1 cellular context compared by ENCODE assay signal in the genomic region with DNA sequence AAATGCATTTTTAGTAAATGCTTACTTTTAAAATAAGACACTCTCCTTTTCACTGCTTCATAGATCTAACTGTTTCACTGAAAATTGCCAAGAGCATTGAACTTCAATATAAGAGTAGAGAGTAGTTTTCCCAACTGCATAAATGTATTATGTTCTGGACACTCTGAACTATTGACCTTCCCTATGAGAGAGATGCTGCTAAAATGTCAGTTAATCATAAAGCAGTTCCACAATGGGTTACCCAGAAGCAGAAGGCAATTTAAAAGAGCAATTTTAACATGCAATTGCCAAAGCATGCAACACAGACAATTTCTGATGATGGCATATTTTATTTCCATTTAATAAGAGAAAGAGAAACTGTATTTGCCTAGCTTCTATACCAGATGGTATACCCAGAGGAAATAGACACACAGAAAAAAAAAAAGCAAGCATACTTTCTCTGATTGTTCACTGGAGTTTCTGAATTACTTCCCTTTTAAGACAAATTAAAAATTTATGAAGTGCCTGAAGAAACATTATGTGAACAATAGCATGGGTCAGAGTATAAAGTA.
TF ChIP-seq lines count a peak whose summit lies in the region.

No MANE protein-coding gene starts in this region.

TF ChIP-seq in HepG2, 621 proteins besides CTCF, POLR2A, EP300 and RAD21 (continued from another document):
- TF ChIP-seq, protein P1, sequence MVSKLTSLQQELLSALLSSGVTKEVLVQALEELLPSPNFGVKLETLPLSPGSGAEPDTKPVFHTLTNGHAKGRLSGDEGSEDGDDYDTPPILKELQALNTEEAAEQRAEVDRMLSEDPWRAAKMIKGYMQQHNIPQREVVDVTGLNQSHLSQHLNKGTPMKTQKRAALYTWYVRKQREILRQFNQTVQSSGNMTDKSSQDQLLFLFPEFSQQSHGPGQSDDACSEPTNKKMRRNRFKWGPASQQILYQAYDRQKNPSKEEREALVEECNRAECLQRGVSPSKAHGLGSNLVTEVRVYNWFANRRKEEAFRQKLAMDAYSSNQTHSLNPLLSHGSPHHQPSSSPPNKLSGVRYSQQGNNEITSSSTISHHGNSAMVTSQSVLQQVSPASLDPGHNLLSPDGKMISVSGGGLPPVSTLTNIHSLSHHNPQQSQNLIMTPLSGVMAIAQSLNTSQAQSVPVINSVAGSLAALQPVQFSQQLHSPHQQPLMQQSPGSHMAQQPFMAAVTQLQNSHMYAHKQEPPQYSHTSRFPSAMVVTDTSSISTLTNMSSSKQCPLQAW (CRISPR knock-in tag; IDR thresholded peaks at IDR 0.05), result no peak
- TF ChIP-seq TEAD2 (CRISPR knock-in tag; IDR thresholded peaks at IDR 0.05) (no peak), ZNF713 (CRISPR knock-in tag; IDR thresholded peaks at IDR 0.05) (no peak), BCL6 (CRISPR knock-in tag; IDR thresholded peaks at IDR 0.05) (no peak), ZSCAN22 (CRISPR knock-in tag; IDR thresholded peaks at IDR 0.05) (no peak), CREM (IDR thresholded peaks at IDR 0.05) (no peak), CREM (CRISPR knock-in tag; IDR thresholded peaks at IDR 0.05) (no peak)
- TF ChIP-seq, protein P2, sequence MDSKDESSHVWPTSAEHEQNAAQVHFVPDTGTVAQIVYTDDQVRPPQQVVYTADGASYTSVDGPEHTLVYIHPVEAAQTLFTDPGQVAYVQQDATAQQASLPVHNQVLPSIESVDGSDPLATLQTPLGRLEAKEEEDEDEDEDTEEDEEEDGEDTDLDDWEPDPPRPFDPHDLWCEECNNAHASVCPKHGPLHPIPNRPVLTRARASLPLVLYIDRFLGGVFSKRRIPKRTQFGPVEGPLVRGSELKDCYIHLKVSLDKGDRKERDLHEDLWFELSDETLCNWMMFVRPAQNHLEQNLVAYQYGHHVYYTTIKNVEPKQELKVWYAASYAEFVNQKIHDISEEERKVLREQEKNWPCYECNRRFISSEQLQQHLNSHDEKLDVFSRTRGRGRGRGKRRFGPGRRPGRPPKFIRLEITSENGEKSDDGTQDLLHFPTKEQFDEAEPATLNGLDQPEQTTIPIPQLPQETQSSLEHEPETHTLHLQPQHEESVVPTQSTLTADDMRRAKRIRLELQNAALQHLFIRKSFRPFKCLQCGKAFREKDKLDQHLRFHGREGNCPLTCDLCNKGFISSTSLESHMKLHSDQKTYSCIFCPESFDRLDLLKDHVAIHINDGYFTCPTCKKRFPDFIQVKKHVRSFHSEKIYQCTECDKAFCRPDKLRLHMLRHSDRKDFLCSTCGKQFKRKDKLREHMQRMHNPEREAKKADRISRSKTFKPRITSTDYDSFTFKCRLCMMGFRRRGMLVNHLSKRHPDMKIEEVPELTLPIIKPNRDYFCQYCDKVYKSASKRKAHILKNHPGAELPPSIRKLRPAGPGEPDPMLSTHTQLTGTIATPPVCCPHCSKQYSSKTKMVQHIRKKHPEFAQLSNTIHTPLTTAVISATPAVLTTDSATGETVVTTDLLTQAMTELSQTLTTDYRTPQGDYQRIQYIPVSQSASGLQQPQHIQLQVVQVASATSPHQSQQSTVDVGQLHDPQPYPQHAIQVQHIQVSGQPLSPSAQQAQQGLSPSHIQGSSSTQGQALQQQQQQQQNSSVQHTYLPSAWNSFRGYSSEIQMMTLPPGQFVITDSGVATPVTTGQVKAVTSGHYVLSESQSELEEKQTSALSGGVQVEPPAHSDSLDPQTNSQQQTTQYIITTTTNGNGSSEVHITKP (CRISPR knock-in tag; IDR thresholded peaks at IDR 0.05; ENCODE audit: low read depth), result no peak
